In genomic region chr14:20456971-20457370, GRCh38 we compare ENCODE assay signal across 1 cellular context.
A peak's percentile ranks its signal among the peaks of the same experiment; 100 is the strongest.
TF ChIP-seq lines count a peak whose summit lies in the region.

No MANE protein-coding gene starts in this region.

TF ChIP-seq in HepG2, 621 proteins besides CTCF, POLR2A, EP300 and RAD21 (continued from another document):
- TF ChIP-seq MTA1 (CRISPR knock-in tag; IDR thresholded peaks at IDR 0.05; ENCODE audit: borderline replicate concordance) (no peak), PCBP2 (optimal IDR thresholded peaks at IDR 0.05; ENCODE audit: low read depth, low read length, poor library complexity, severe bottlenecking) (no peak), NFRKB (IDR thresholded peaks at IDR 0.05) (no peak), ZNF709 (CRISPR knock-in tag; IDR thresholded peaks at IDR 0.05) (no peak), MLLT10 (CRISPR knock-in tag; IDR thresholded peaks at IDR 0.05) (no peak), MED8 (CRISPR knock-in tag; IDR thresholded peaks at IDR 0.05; ENCODE audit: insufficient replicate concordance) (peak; percentile 17), CBFB (CRISPR knock-in tag; IDR thresholded peaks at IDR 0.05) (no peak), ZNF598 (CRISPR knock-in tag; IDR thresholded peaks at IDR 0.05; ENCODE audit: borderline replicate concordance) (0 out of 2 replicates have a peak, but pooled peaks have one; percentile 63), ZNF780A (CRISPR knock-in tag; IDR thresholded peaks at IDR 0.05) (no peak), ZNF549 (CRISPR knock-in tag; IDR thresholded peaks at IDR 0.05) (no peak), NONO (IDR thresholded peaks at IDR 0.05) (no peak), NONO (CRISPR knock-in tag; conservative IDR thresholded peaks at IDR 0.05) (0 out of 2 replicates have a peak, but pooled peaks have one; percentile 29), LCORL (IDR thresholded peaks at IDR 0.05) (no peak), LCORL (CRISPR knock-in tag; IDR thresholded peaks at IDR 0.05) (no peak), RBFOX2 (IDR thresholded peaks at IDR 0.05; ENCODE audit: low read depth, low read length) (peak; percentile 38; the same call in 1 of the 2 replicates), POLR2G (IDR thresholded peaks at IDR 0.05; ENCODE audit: low read depth, low read length) (peak; percentile 61), NCOA1 (CRISPR knock-in tag; IDR thresholded peaks at IDR 0.05) (no peak), NFIB (CRISPR knock-in tag; IDR thresholded peaks at IDR 0.05; ENCODE audit: borderline replicate concordance) (no peak), ZNF788 (CRISPR knock-in tag; IDR thresholded peaks at IDR 0.05; ENCODE audit: borderline replicate concordance) (no peak), PHF21A (CRISPR knock-in tag; IDR thresholded peaks at IDR 0.05) (0 out of 2 replicates have a peak, but pooled peaks have one; percentile 20), HOMEZ (CRISPR knock-in tag; IDR thresholded peaks at IDR 0.05; ENCODE audit: low read depth) (no peak)
